17 cellular contexts compared by ENCODE assay signal in genomic region chr15:65887565-65887964, GRCh38. TPM values are rescaled to one million over a fixed set of nuclear protein-coding genes. Genes with fewer than 3 reads are reported as not detected.
DNase-seq lines count a peak whose midpoint lies in the region; ATAC-seq and TF ChIP-seq lines count a peak whose summit lies in the region.
"Had no signal": no experiment of that assay in that cellular context is flagged by ENCODE, and none has a peak within 500 bp of the region (broad histone marks: within the 10 kb centered on the region; RNA-seq: fewer than 3 reads in every experiment).

No MANE protein-coding gene starts in this region.

- H3K4me1 ChIP-seq in PC-9 (replicated peaks; ENCODE audit: insufficient read depth), result no peaks in the 10 kb centered on the region
- H3K4me1 ChIP-seq in MM.1S (ENCODE audit: low read length), result 0 out of 2 replicates have a peak, but pooled peaks cover under 1% of the 10 kb centered on the region
- H3K4me1 ChIP-seq: ascending aorta had no signal

- H3K36me3 ChIP-seq in PC-9 (ENCODE audit: low read depth), result peaks cover 35% of the 10 kb centered on the region
- H3K36me3 ChIP-seq in MM.1S (replicated peaks; ENCODE audit: insufficient read depth, low read length), result 0 out of 2 replicates have a peak, but pooled peaks cover 6% of the 10 kb centered on the region

- no peak overlapping the region for H3K4me3 Mint-ChIP-seq in effector memory CD8-positive, alpha-beta T cell
- H3K4me3 Mint-ChIP-seq: dendritic cell treated with granulocyte-macrophage colony-stimulating factor and Interleukin-4, amounts not matched to agents 40 ng/mL and 50 ng/mL, for 4 days had no signal

- POLR2A ChIA-PET in PC-9 (lab: Charles Lee; ENCODE audit: unreplicated experiment), result no interaction called here

- no peak for TF ChIP-seq CTCF in PC-9 (conservative IDR thresholded peaks at IDR 0.05)
- no peak for TF ChIP-seq CTCF in MM.1S (IDR thresholded peaks at IDR 0.05; ENCODE audit: low read length)

- H3K9me3 Mint-ChIP-seq in effector memory CD8-positive, alpha-beta T cell, result no peaks in the 10 kb centered on the region
- H3K9me3 Mint-ChIP-seq: dendritic cell treated with granulocyte-macrophage colony-stimulating factor and Interleukin-4, amounts not matched to agents 40 ng/mL and 50 ng/mL, for 4 days had no signal

- H3K36me3 Mint-ChIP-seq in effector memory CD8-positive, alpha-beta T cell (ENCODE audit: insufficient read depth), result peaks cover 71% of the 10 kb centered on the region

- peak overlapping the region; percentile 58 to 79 for H3K27ac Mint-ChIP-seq in effector memory CD8-positive, alpha-beta T cell
- H3K27ac Mint-ChIP-seq: dendritic cell treated with granulocyte-macrophage colony-stimulating factor and Interleukin-4, amounts not matched to agents 40 ng/mL and 50 ng/mL, for 4 days had no signal

- CTCF ChIA-PET in PC-9 (lab: Charles Lee), result no interaction called here

- no peak overlapping the region for H3K9ac ChIP-seq in MM.1S (ENCODE audit: low read length)

- H3K9me3 ChIP-seq in PC-9 (ENCODE audit: insufficient read depth, low read depth), result no peaks in the 10 kb centered on the region
- H3K9me3 ChIP-seq in MM.1S (replicated peaks; ENCODE audit: insufficient read depth, low read length), result no peaks in the 10 kb centered on the region
- H3K9me3 ChIP-seq: ascending aorta, Caco-2, esophagus squamous epithelium, heart right ventricle, mucosa of descending colon, pancreas had no signal

- ATAC-seq in effector memory CD8-positive, alpha-beta T cell (replicated peaks), result peak; percentile 82
- peak; percentile 95 for ATAC-seq in stimulated activated naive CD8-positive, alpha-beta T cell treated with anti-CD3 and anti-CD28 coated beads, Interleukin-15, Interleukin-2, amounts not matched to agents 100 U/mL and 50 U/mL, for 24 hours
- ATAC-seq: heart right ventricle, mucosa of descending colon, pancreas had no signal

- H3K4me3 ChIP-seq in PC-9 (no peak overlapping the region), MM.1S (ENCODE audit: low read length) (no peak overlapping the region)
- H3K4me3 ChIP-seq: ascending aorta, esophagus squamous epithelium, heart right ventricle, mucosa of descending colon, pancreas, smooth muscle cell had no signal

- no TSS peak for BruUV-seq in PC-9 (replicated peaks; lab: Mats Ljungman, UMichigan)

- H3K9me2 ChIP-seq in PC-9 (ENCODE audit: insufficient read depth), result no peaks in the 10 kb centered on the region
- H3K9me2 ChIP-seq in MM.1S (replicated peaks; ENCODE audit: insufficient read depth, low read length), result no peaks in the 10 kb centered on the region

- peaks cover 17 to 38% of the 10 kb centered on the region in 2 donors for H3K4me1 Mint-ChIP-seq in effector memory CD8-positive, alpha-beta T cell (ENCODE audit: low read depth in 2 of 2)

- DNase-seq in activated gamma-delta T cell treated with Interleukin-2 at 50 U/mL for 16 hours (peak; percentile 14), activated gamma-delta T cell (lab: John Stamatoyannopoulos, UW) (no peak), putamen (ENCODE audit: low spot score) (no peak), PC-9 (no peak), MM.1S (no peak)
- peak; percentile 16 to 22 for DNase-seq in activated CD4-positive, alpha-beta T cell treated with anti-CD3 and anti-CD28 coated beads, Interleukin-2, amount 50 U/mL, for 4 hours
- no peak for DNase-seq in effector memory CD8-positive, alpha-beta T cell
- DNase-seq in stimulated activated naive CD8-positive, alpha-beta T cell treated with anti-CD3 and anti-CD28 coated beads, Interleukin-15, Interleukin-2, amounts not matched to agents 100 U/mL and 50 U/mL, for 24 hours, result no peak
- DNase-seq: Caco-2, esophagus squamous epithelium, heart right ventricle, mucosa of descending colon, NCI-H446, pancreas had no signal

- H2AFZ ChIP-seq in PC-9 (no peak overlapping the region), MM.1S (ENCODE audit: low read length) (no peak overlapping the region)

- no peaks in the 10 kb centered on the region for H3K27me3 ChIP-seq in PC-9 (ENCODE audit: insufficient read depth, low read depth)
- H3K27me3 ChIP-seq in MM.1S (replicated peaks; ENCODE audit: insufficient read depth, low read length), result no peaks in the 10 kb centered on the region
- H3K27me3 ChIP-seq: ascending aorta, esophagus squamous epithelium, heart right ventricle, pancreas had no signal

- H3F3A ChIP-seq in PC-9 (ENCODE audit: insufficient read depth, low read depth) (no peaks in the 10 kb centered on the region; the same call in none of the 2 replicates), MM.1S (ENCODE audit: insufficient read depth, low read length) (0 out of 2 replicates have a peak, but pooled peaks cover under 1% of the 10 kb centered on the region)

- H3K4me2 ChIP-seq in PC-9 (no peak overlapping the region), MM.1S (ENCODE audit: low read depth, low read length) (no peak overlapping the region)
- H3K4me2 ChIP-seq: smooth muscle cell had no signal

- 0 out of 2 replicates have a peak, but pooled peaks cover 4% of the 10 kb centered on the region for H4K20me1 ChIP-seq in PC-9 (ENCODE audit: insufficient read depth)
- no peaks in the 10 kb centered on the region for H4K20me1 ChIP-seq in MM.1S (ENCODE audit: insufficient read depth, low read length)

- no peaks in the 10 kb centered on the region for H3K79me2 ChIP-seq in PC-9 (ENCODE audit: low read depth)
- no peaks in the 10 kb centered on the region for H3K79me2 ChIP-seq in MM.1S (ENCODE audit: low read length)

- H3K27ac ChIP-seq in PC-9, result no peak overlapping the region
- H3K27ac ChIP-seq in MM.1S (ENCODE audit: low read length), result no peak overlapping the region
- H3K27ac ChIP-seq: ascending aorta, esophagus squamous epithelium, heart right ventricle, pancreas had no signal

- H3K27me3 Mint-ChIP-seq in effector memory CD8-positive, alpha-beta T cell, result no peaks in the 10 kb centered on the region
- H3K27me3 Mint-ChIP-seq: dendritic cell treated with granulocyte-macrophage colony-stimulating factor and Interleukin-4, amounts not matched to agents 40 ng/mL and 50 ng/mL, for 4 days had no signal

- intact Hi-C loops in PC-9 (cut with micrococcal nuclease; ENCODE audit: unreplicated experiment), result no loop called here

RNA-seq across cellular contexts. Expression of gene RAB11A, which starts 18.3 kb away (rescaled TPM):
- total RNA-seq in PC-9 (2021), result 186 and 233 TPM in 2 replicates

Comparison
In these comparisons a context has a peak if more than half of its experiments do, and no peak if none do; other contexts are left out.
1. DNase-seq: peak in activated gamma-delta T cell treated with Interleukin-2 at 50 U/mL for 16 hours (single experiment) and activated CD4-positive, alpha-beta T cell treated with anti-CD3 and anti-CD28 coated beads, Interleukin-2, amount 50 U/mL, for 4 hours (2 of 2); none in activated gamma-delta T cell (single experiment), effector memory CD8-positive, alpha-beta T cell (0 of 3), stimulated activated naive CD8-positive, alpha-beta T cell treated with anti-CD3 and anti-CD28 coated beads, Interleukin-15, Interleukin-2, amounts not matched to agents 100 U/mL and 50 U/mL, for 24 hours (single experiment), putamen (single experiment), PC-9 (0 of 2) and MM.1S (single experiment).